ENCODE assay signal across 12 cellular contexts in the genomic region with DNA sequence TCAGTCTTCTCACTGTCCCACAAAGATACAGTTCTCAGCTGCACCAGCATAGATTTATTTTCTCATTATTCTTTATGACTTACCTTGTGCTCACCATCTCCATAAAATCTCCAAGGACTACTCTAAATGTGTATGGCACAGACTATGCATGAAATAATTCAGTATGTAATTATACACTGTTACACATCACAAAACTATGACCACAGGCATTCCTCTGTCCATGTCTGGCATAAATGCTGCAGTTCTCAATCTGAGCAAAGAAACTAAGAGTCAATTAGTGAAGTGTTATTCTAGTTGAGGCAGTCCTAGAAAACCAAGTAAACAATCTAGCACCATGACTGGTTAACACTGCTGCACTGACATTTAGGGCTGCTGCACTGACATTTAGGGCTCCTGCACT. TPM values are rescaled to one million over a fixed set of nuclear protein-coding genes. Genes with fewer than 3 reads are reported as not detected.
A peak's percentile ranks its signal among the peaks of the same experiment; 100 is the strongest.
DNase-seq lines count a peak whose midpoint lies in the region; FAIRE-seq and TF ChIP-seq lines count a peak whose summit lies in the region.
"Had no signal": no experiment of that assay in that cellular context is flagged by ENCODE, and none has a peak within 500 bp of the region (broad histone marks: within the 10 kb centered on the region; RNA-seq: fewer than 3 reads in every experiment).

No MANE protein-coding gene starts in this region.

- POLR2A ChIA-PET in CD8-positive, alpha-beta memory T cell (lab: Charles Lee), result no interaction called here

- no peak for TF ChIP-seq CTCF in NB4 (IDR thresholded peaks at IDR 0.05; ENCODE audit: low read depth, low read length)
- TF ChIP-seq CTCF in nephron (IDR thresholded peaks at IDR 0.05; ENCODE audit: unreplicated experiment in 3 of 3), result no peak

- CTCF ChIA-PET in CD8-positive, alpha-beta memory T cell (lab: Charles Lee), result interaction anchor here (1.0 to 1.2 kb wide), 2 partner anchors 9 to 28 kb away, joined by 3 read pairs; no protein-coding TSS in a partner anchor

- no peak overlapping the region for H3K27ac Mint-ChIP-seq in nephron
- H3K27ac Mint-ChIP-seq in CD8-positive, alpha-beta memory T cell, result peak overlapping the region in 4 of 8 donors; percentile 7 to 14 (median 11)
- H3K27ac Mint-ChIP-seq: dendritic cell treated with granulocyte-macrophage colony-stimulating factor and Interleukin-4, amounts not matched to agents 40 ng/mL and 50 ng/mL, for 4 days had no signal

- DNase-seq in EH (ENCODE audit: low read depth), result peak; percentile 89
- DNase-seq in NB4 (ENCODE audit: low read depth), result no peak
- DNase-seq in astrocyte of the hippocampus (ENCODE audit: low read depth, low spot score), result peak; percentile 57
- no peak for DNase-seq in NCI-H1694 (lab: John Stamatoyannopoulos, UW)
- no peak for DNase-seq in CD8-positive, alpha-beta memory T cell
- DNase-seq in frontal cortex (ENCODE audit: low spot score in 2 of 2), result no peak
- DNase-seq: foreskin keratinocyte had no signal

- no peak for TF ChIP-seq POLR2A in NB4 (IDR thresholded peaks at IDR 0.05; ENCODE audit: extremely low read depth, insufficient read length)

- peaks cover 19% of the 10 kb centered on the region for H3K4me1 Mint-ChIP-seq in nephron
- H3K4me1 Mint-ChIP-seq in CD8-positive, alpha-beta memory T cell, result peaks cover 35 to 43% (median 41%) of the 10 kb centered on the region in 3 donors

- peaks cover 3% of the 10 kb centered on the region for H3K27me3 Mint-ChIP-seq in nephron (ENCODE audit: low read depth)
- H3K27me3 Mint-ChIP-seq in CD8-positive, alpha-beta memory T cell, result peaks cover 0 to 4% of the 10 kb centered on the region in 2 donors
- H3K27me3 Mint-ChIP-seq: dendritic cell treated with granulocyte-macrophage colony-stimulating factor and Interleukin-4, amounts not matched to agents 40 ng/mL and 50 ng/mL, for 4 days had no signal

- H3K27ac ChIP-seq in CD8-positive, alpha-beta memory T cell (ENCODE audit: low read depth, low read length), result no peak overlapping the region
- H3K27ac ChIP-seq: foreskin keratinocyte, RWPE1, skin epidermis had no signal

- H3K4me1 ChIP-seq in CD8-positive, alpha-beta memory T cell (ENCODE audit: insufficient read depth, low read length), result peaks cover 13% of the 10 kb centered on the region

- no peak for FAIRE-seq in frontal cortex (lab: Jason Lieb, UNC)
- FAIRE-seq: keratinocyte had no signal

- peaks cover 36% of the 10 kb centered on the region for H3K36me3 Mint-ChIP-seq in nephron (ENCODE audit: low read depth)
- peaks cover 0 to 54% (median 8%) of the 10 kb centered on the region in 3 donors for H3K36me3 Mint-ChIP-seq in CD8-positive, alpha-beta memory T cell

- no peaks in the 10 kb centered on the region for H3K9me3 ChIP-seq in CD8-positive, alpha-beta memory T cell (ENCODE audit: low read length)

- H3K27me3 ChIP-seq in CD8-positive, alpha-beta memory T cell (ENCODE audit: insufficient read depth, low read length, poor library complexity, severe bottlenecking), result no peaks in the 10 kb centered on the region
- H3K27me3 ChIP-seq: foreskin keratinocyte had no signal

- peak overlapping the region in 2 of 3 experiments; percentile 2 to 14 for H3K4me3 Mint-ChIP-seq in nephron
- peak overlapping the region in 2 of 7 donors; percentile 3 to 45 for H3K4me3 Mint-ChIP-seq in CD8-positive, alpha-beta memory T cell
- H3K4me3 Mint-ChIP-seq: dendritic cell treated with granulocyte-macrophage colony-stimulating factor and Interleukin-4, amounts not matched to agents 40 ng/mL and 50 ng/mL, for 4 days had no signal

- H3K4me3 ChIP-seq in NB4 (ENCODE audit: low read depth, low read length), result peak overlapping the region; percentile 99
- no peak overlapping the region for H3K4me3 ChIP-seq in CD8-positive, alpha-beta memory T cell (ENCODE audit: low read length)
- H3K4me3 ChIP-seq: skin epidermis had no signal

- H3K36me3 ChIP-seq in CD8-positive, alpha-beta memory T cell (ENCODE audit: insufficient read depth, low read length), result peaks cover 11% of the 10 kb centered on the region

- no peaks in the 10 kb centered on the region for H3K9me3 Mint-ChIP-seq in nephron
- H3K9me3 Mint-ChIP-seq in CD8-positive, alpha-beta memory T cell, result peaks cover 0 to 2% (median 0%) of the 10 kb centered on the region in 5 donors
- H3K9me3 Mint-ChIP-seq: dendritic cell treated with granulocyte-macrophage colony-stimulating factor and Interleukin-4, amounts not matched to agents 40 ng/mL and 50 ng/mL, for 4 days had no signal

RNA-seq across cellular contexts. Expression of gene CYCS, which starts 2.7 kb away (rescaled TPM):
- total RNA-seq in CD8-positive, alpha-beta memory T cell, result 100 to 1,000 TPM; 294 to 324 TPM
- polyA plus RNA-seq in CD8-positive, alpha-beta memory T cell, result 148 TPM
- 107 TPM for total RNA-seq in frontal cortex

Comparison
In these comparisons a context has a peak if more than half of its experiments do, and no peak if none do; other contexts are left out.
1. DNase-seq: peak in EH (single experiment) and astrocyte of the hippocampus (single experiment); none in NB4 (single experiment), NCI-H1694 (single experiment), CD8-positive, alpha-beta memory T cell (0 of 5) and frontal cortex (0 of 2).